8 cellular contexts compared by ENCODE assay signal in genomic region chrX:53088136-53088974, GRCh38. TPM values are rescaled to one million over a fixed set of nuclear protein-coding genes. Genes with fewer than 3 reads are reported as not detected.
DNase-seq lines count a peak whose midpoint lies in the region; ATAC-seq and TF ChIP-seq lines count a peak whose summit lies in the region.

No MANE protein-coding gene starts in this region.

- H3K4me1 Mint-ChIP-seq in type B pancreatic cell (ENCODE audit: unreplicated experiment), result peaks cover 23% of the 10 kb centered on the region

- H3K27me3 Mint-ChIP-seq in type B pancreatic cell, result no peaks in the 10 kb centered on the region

- intact Hi-C loops in right cardiac atrium (cut with DNase I), result loop anchor here in 1 of 4 donors (2.0 kb wide), 1 partner anchor 16 kb away; no protein-coding TSS in a partner anchor
- intact Hi-C loops in posterior vena cava (cut with DNase I), result no loop called here

- peak overlapping the region; percentile 94 for H3K27ac ChIP-seq in right cardiac atrium (ENCODE audit: low read length)

- 21% methylated on average over 51 of the region's 51 CpGs for WGBS in right cardiac atrium

- no peaks in the 10 kb centered on the region for H3K9me3 Mint-ChIP-seq in type B pancreatic cell

- H3K9me3 ChIP-seq in right cardiac atrium (ENCODE audit: control insufficient read depth, low read length), result no peaks in the 10 kb centered on the region

- peaks cover 3% of the 10 kb centered on the region for H3K4me1 ChIP-seq in right cardiac atrium (ENCODE audit: control insufficient read depth, insufficient read depth, low read length)

- peak overlapping the region; percentile 98 for H3K27ac Mint-ChIP-seq in type B pancreatic cell

- peak overlapping the region; percentile 93 for H3K4me3 Mint-ChIP-seq in type B pancreatic cell

- H3K4me3 ChIP-seq in right cardiac atrium (ENCODE audit: low read length), result peak overlapping the region; percentile 59

- peaks cover 13% of the 10 kb centered on the region for H3K36me3 Mint-ChIP-seq in type B pancreatic cell

- no peaks in the 10 kb centered on the region for H3K27me3 ChIP-seq in right cardiac atrium (ENCODE audit: control insufficient read depth, insufficient read depth)

- TF ChIP-seq CTCF in type B pancreatic cell (conservative IDR thresholded peaks at IDR 0.05), result no peak

- DNase-seq in DMS79 treated with DMSO at 0.1 percent for 48 hours (lab: John Stamatoyannopoulos, UW), result peak; percentile 58
- peak in 51 of 56 donors; percentile 6 to 83 (median 50) for DNase-seq in amygdala (lab: John Stamatoyannopoulos, UW)
- peak; percentile 89 to 92 (median 92) for DNase-seq in right cardiac atrium
- DNase-seq in posterior vena cava (ENCODE audit: low spot score), result peak; percentile 93
- no peak for DNase-seq in type B pancreatic cell (ENCODE audit: extremely low spot score, unreplicated experiment)
- no peak for DNase-seq in GF-D8 (lab: John Stamatoyannopoulos, UW)

- peak; percentile 52 for ATAC-seq in HG03139 (IDR thresholded peaks at IDR 0.05; ENCODE audit: unreplicated experiment)
- ATAC-seq in SK-N-SH treated with all-trans-retinoic acid at 6 μM for 48 hours, result peak; percentile 80
- peak; percentile 88 to 91 for ATAC-seq in right cardiac atrium

TF ChIP-seq in SK-N-SH treated with all-trans-retinoic acid at 6 μM for 48 hours, 23 proteins besides CTCF, POLR2A, EP300 and RAD21:
- no peak for TF ChIP-seq ESRRG (CRISPR knock-in tag; IDR thresholded peaks at IDR 0.05)
- 0 out of 2 replicates have a peak, but pooled peaks have one; percentile 42 for TF ChIP-seq PATZ1 (CRISPR knock-in tag; IDR thresholded peaks at IDR 0.05; ENCODE audit: borderline replicate concordance)
- TF ChIP-seq TCF4 (CRISPR knock-in tag; IDR thresholded peaks at IDR 0.05; ENCODE audit: borderline replicate concordance), result no peak
- TF ChIP-seq ZNF565 (CRISPR knock-in tag; conservative IDR thresholded peaks at IDR 0.05; ENCODE audit: low read depth), result no peak
- TF ChIP-seq TOX (CRISPR knock-in tag; IDR thresholded peaks at IDR 0.05; ENCODE audit: borderline replicate concordance), result no peak
- no peak for TF ChIP-seq CREB5 (CRISPR knock-in tag; IDR thresholded peaks at IDR 0.05; ENCODE audit: low read depth)

RNA-seq across cellular contexts. Expression of gene KANTR, which starts 5.6 kb away (rescaled TPM):
- total RNA-seq in right cardiac atrium, result 1 to 10 TPM; 5.1 to 6.7 (median 5.6) TPM
- polyA plus RNA-seq in right cardiac atrium, result 4.4 TPM
- 10 to 100 TPM; 10.2 to 10.5 TPM for total RNA-seq in posterior vena cava
- total RNA-seq in type B pancreatic cell (ENCODE audit: low replicate concordance), result 6.1 and 14.4 TPM in 2 replicates

RNA-seq across cellular contexts. Expression of gene TSPYL2, which starts 6.2 kb away (rescaled TPM):
- total RNA-seq in right cardiac atrium (10 to 100 TPM; 55.8 to 63.2 (median 59.3) TPM), posterior vena cava (10 to 100 TPM; 59.3 to 67.9 TPM), type B pancreatic cell (ENCODE audit: low replicate concordance) (29.0 and 30.1 TPM in 2 replicates)
- 66.6 TPM for polyA plus RNA-seq in right cardiac atrium

RNA-seq across cellular contexts. Expression of gene GPR173, which starts 39.8 kb away (rescaled TPM):
- 1 to 10 TPM; 2.2 to 2.9 (median 2.5) TPM for total RNA-seq in right cardiac atrium
- 1.00 TPM for polyA plus RNA-seq in right cardiac atrium
- 1 to 10 TPM; 2.7 to 3.7 TPM for total RNA-seq in posterior vena cava
- 4.5 and 11.5 TPM in 2 replicates for total RNA-seq in type B pancreatic cell (ENCODE audit: low replicate concordance)

Comparison
In these comparisons a context has a peak if more than half of its experiments do, and no peak if none do; other contexts are left out.
1. DNase-seq: peak in DMS79 treated with DMSO at 0.1 percent for 48 hours (single experiment), amygdala (51 of 56), right cardiac atrium (3 of 3) and posterior vena cava (single experiment); none in type B pancreatic cell (single experiment) and GF-D8 (single experiment).
2. Peak in every context shown above with its lines, with median percentiles within 50 percentile points of each other: ATAC-seq.